22 cellular contexts compared by ENCODE assay signal in genomic region chr18:34921811-34922385, GRCh38.
DNase-seq lines count a peak whose midpoint lies in the region; FAIRE-seq and TF ChIP-seq lines count a peak whose summit lies in the region.
"Had no signal": no experiment of that assay in that cellular context is flagged by ENCODE, and none has a peak within 500 bp of the region (broad histone marks: within the 10 kb centered on the region; RNA-seq: fewer than 3 reads in every experiment).

No MANE protein-coding gene starts in this region.

- H3K36me3 Mint-ChIP-seq in astrocyte (ENCODE audit: low read depth, unreplicated experiment), result no peaks in the 10 kb centered on the region
- H3K36me3 Mint-ChIP-seq: CD8-positive, alpha-beta T cell had no signal

- no peak overlapping the region for H3K27ac ChIP-seq in astrocyte (ENCODE audit: low read depth, low read length)
- H3K27ac ChIP-seq in smooth muscle cell (ENCODE audit: low read depth), result peak overlapping the region; percentile 41
- H3K27ac ChIP-seq: BLaER1 treated with 17β-estradiol and CSF1 and Interleukin-3, amounts not matched to agents 10 nM and 100 nM; HL-60 had no signal

- no peaks in the 10 kb centered on the region for H4K20me1 ChIP-seq in astrocyte (ENCODE audit: insufficient read depth, low read length)
- H4K20me1 ChIP-seq in smooth muscle cell (ENCODE audit: low read depth), result no peaks in the 10 kb centered on the region
- H4K20me1 ChIP-seq: BLaER1 treated with 17β-estradiol and CSF1 and Interleukin-3, amounts not matched to agents 10 nM and 100 nM had no signal

- H3K4me1 ChIP-seq in astrocyte (ENCODE audit: insufficient read depth, low read length) (no peaks in the 10 kb centered on the region), smooth muscle cell (ENCODE audit: low read depth) (peaks cover 5% of the 10 kb centered on the region)
- H3K4me1 ChIP-seq: BLaER1 treated with 17β-estradiol and CSF1 and Interleukin-3, amounts not matched to agents 10 nM and 100 nM had no signal

- no peak overlapping the region for H3K4me3 Mint-ChIP-seq in astrocyte (ENCODE audit: unreplicated experiment)
- H3K4me3 Mint-ChIP-seq: B cell; CD8-positive, alpha-beta T cell; GM23338; HFFc6; IgD-negative memory B cell had no signal

- peaks cover 24% of the 10 kb centered on the region for H3K4me1 Mint-ChIP-seq in astrocyte (ENCODE audit: low read depth, unreplicated experiment)
- H3K4me1 Mint-ChIP-seq: B cell had no signal

- peak overlapping the region; percentile 44 for H3K27ac Mint-ChIP-seq in astrocyte (ENCODE audit: unreplicated experiment)
- H3K27ac Mint-ChIP-seq: B cell; CD8-positive, alpha-beta T cell; GM23338; HFFc6; IgD-negative memory B cell had no signal

- no peak overlapping the region for H2AFZ ChIP-seq in astrocyte (ENCODE audit: low read depth, low read length)
- no peak overlapping the region for H2AFZ ChIP-seq in smooth muscle cell (ENCODE audit: low read depth)
- H2AFZ ChIP-seq: GM23338 had no signal

- H3K9ac ChIP-seq in astrocyte (ENCODE audit: low read length) (no peak overlapping the region), smooth muscle cell (ENCODE audit: low read depth) (no peak overlapping the region)
- H3K9ac ChIP-seq: BLaER1 treated with 17β-estradiol and CSF1 and Interleukin-3, amounts not matched to agents 10 nM and 100 nM had no signal

- H3K36me3 ChIP-seq in astrocyte (ENCODE audit: insufficient read depth, low read length) (no peaks in the 10 kb centered on the region), smooth muscle cell (ENCODE audit: low read depth) (no peaks in the 10 kb centered on the region)
- H3K36me3 ChIP-seq: BLaER1 treated with 17β-estradiol and CSF1 and Interleukin-3, amounts not matched to agents 10 nM and 100 nM had no signal

- H3K79me2 ChIP-seq in astrocyte (ENCODE audit: insufficient read depth, low read length) (no peaks in the 10 kb centered on the region), smooth muscle cell (ENCODE audit: low read depth) (no peaks in the 10 kb centered on the region)

- no peaks in the 10 kb centered on the region for H3K27me3 Mint-ChIP-seq in astrocyte (ENCODE audit: low read depth, unreplicated experiment)

- TF ChIP-seq CTCF in astrocyte (IDR thresholded peaks at IDR 0.05; ENCODE audit: insufficient read depth, low read depth, low read length) (no peak), smooth muscle cell (IDR thresholded peaks at IDR 0.05; ENCODE audit: borderline replicate concordance, insufficient read depth, poor library complexity, severe bottlenecking) (no peak), GM10266 (IDR thresholded peaks at IDR 0.05; ENCODE audit: control insufficient read depth, insufficient read depth, low read depth, missing control alignments) (no peak), D721Med (IDR thresholded peaks at IDR 0.05; ENCODE audit: insufficient read depth, missing control alignments) (no peak)

- no peaks in the 10 kb centered on the region for H3F3A ChIP-seq in smooth muscle cell (ENCODE audit: low read depth)

- WGBS in smooth muscle cell (ENCODE audit: low lambda C conversion rate), result 73% methylated on average over 2 of the region's 2 CpGs

- H3K9me3 ChIP-seq in astrocyte (ENCODE audit: insufficient read depth, low read depth, low read length), result no peaks in the 10 kb centered on the region
- no peaks in the 10 kb centered on the region for H3K9me3 ChIP-seq in smooth muscle cell (replicated peaks; ENCODE audit: low read depth)
- H3K9me3 ChIP-seq: BLaER1 treated with 17β-estradiol and CSF1 and Interleukin-3, amounts not matched to agents 10 nM and 100 nM had no signal

- FAIRE-seq in astrocyte (lab: Jason Lieb, UNC) (no peak), D721Med (lab: Jason Lieb, UNC) (no peak)
- FAIRE-seq: GM12891, GM19239, H54 had no signal

- H3K9me3 Mint-ChIP-seq in astrocyte (ENCODE audit: unreplicated experiment), result peaks cover 2% of the 10 kb centered on the region
- H3K9me3 Mint-ChIP-seq: CD8-positive, alpha-beta T cell; GM23338; HFFc6 had no signal

- DNase-seq in M059J (ENCODE audit: low read depth) (peak; percentile 26), astrocyte (ENCODE audit: low read depth) (no peak), kidney tubule cell (ENCODE audit: low spot score) (peak; percentile 33), smooth muscle cell (lab: John Stamatoyannopoulos, UW; ENCODE audit: unreplicated experiment) (no peak), NK-92 (lab: John Stamatoyannopoulos, UW; ENCODE audit: unreplicated experiment) (no peak), GM10266 (ENCODE audit: extremely low spot score) (no peak), D721Med (ENCODE audit: insufficient read length, low spot score) (no peak)
- DNase-seq: Calu3; CD8-positive, alpha-beta T cell; DMS 273 treated with DMSO at 0.1 percent for 48 hours; DMS53; DND-41; EL; HFFc6 had no signal

- H3K4me3 ChIP-seq in astrocyte (ENCODE audit: insufficient read depth, low read depth, low read length) (no peak overlapping the region), smooth muscle cell (no peak overlapping the region)
- H3K4me3 ChIP-seq: BLaER1 treated with 17β-estradiol and CSF1 and Interleukin-3, amounts not matched to agents 10 nM and 100 nM; GM23338 had no signal

- no peaks in the 10 kb centered on the region for H3K27me3 ChIP-seq in astrocyte (ENCODE audit: insufficient read depth, low read length)
- no peaks in the 10 kb centered on the region for H3K27me3 ChIP-seq in smooth muscle cell (ENCODE audit: low read depth)
- H3K27me3 ChIP-seq: BLaER1 treated with 17β-estradiol and CSF1 and Interleukin-3, amounts not matched to agents 10 nM and 100 nM had no signal

- H3K4me2 ChIP-seq in astrocyte (ENCODE audit: low read length) (no peak overlapping the region), smooth muscle cell (no peak overlapping the region)
- H3K4me2 ChIP-seq: BLaER1 treated with 17β-estradiol and CSF1 and Interleukin-3, amounts not matched to agents 10 nM and 100 nM; GM23338 had no signal

Comparison
In these comparisons a context has a peak if more than half of its experiments do, and no peak if none do; other contexts are left out.
1. DNase-seq: peak in M059J (single experiment) and kidney tubule cell (single experiment); none in astrocyte (single experiment), smooth muscle cell (single experiment), NK-92 (single experiment), GM10266 (single experiment) and D721Med (single experiment).